Comparison of ENCODE assay signal across 1 cellular context in genomic region chr22:19432092-19432844, GRCh38.
A peak's percentile ranks its signal among the peaks of the same experiment; 100 is the strongest.
TF ChIP-seq lines count a peak whose summit lies in the region.

Gene MRPL40, plus strand, starts transcription at chr22:19432545. Its CDS starts 10 bp downstream, at chr22:19432555.

TF ChIP-seq in SK-N-SH, 30 proteins besides CTCF, POLR2A, EP300 and RAD21 (continued from another document):
- TF ChIP-seq USF2 (IDR thresholded peaks at IDR 0.05; ENCODE audit: borderline replicate concordance, low read depth, low read length) (no peak), FOXJ3 (CRISPR knock-in tag; IDR thresholded peaks at IDR 0.05) (peak; percentile 76; the same call in 1 of the 2 replicates), POLR2AphosphoS5 (IDR thresholded peaks at IDR 0.05; ENCODE audit: low read depth, low read length) (peak; percentile 94), ELF1 (IDR thresholded peaks at IDR 0.05) (peak; percentile 80), YY1 (IDR thresholded peaks at IDR 0.05; ENCODE audit: low read depth) (peak; percentile 90), MAX (IDR thresholded peaks at IDR 0.05; ENCODE audit: low read depth) (peak; percentile 90), FOXM1 (IDR thresholded peaks at IDR 0.05; ENCODE audit: low read depth) (no peak), MXI1 (IDR thresholded peaks at IDR 0.05; ENCODE audit: low read depth, low read length) (peak; percentile 98), SIN3A (IDR thresholded peaks at IDR 0.05; ENCODE audit: borderline replicate concordance, low read depth, low read length) (peak; percentile 91), GATA2 (CRISPR knock-in tag; IDR thresholded peaks at IDR 0.05) (peak; percentile 30; the same call in 1 of the 2 replicates), RCOR1 (IDR thresholded peaks at IDR 0.05; ENCODE audit: low read length) (peak; percentile 53; the same call in 1 of the 2 replicates), EZH2phosphoT487 (IDR thresholded peaks at IDR 0.05; ENCODE audit: borderline replicate concordance, low read depth) (no peak), USF1 (IDR thresholded peaks at IDR 0.05; ENCODE audit: borderline replicate concordance, low read depth) (peak; percentile 68; the same call in 1 of the 2 replicates), REST (IDR thresholded peaks at IDR 0.05; ENCODE audit: low read depth, low read length) (peak; percentile 68), MEF2A (IDR thresholded peaks at IDR 0.05; ENCODE audit: borderline replicate concordance, low read depth) (no peak), RXRA (IDR thresholded peaks at IDR 0.05; ENCODE audit: borderline replicate concordance, low read depth) (no peak), GABPA (IDR thresholded peaks at IDR 0.05; ENCODE audit: low read depth) (peak; percentile 90), SMC3 (IDR thresholded peaks at IDR 0.05; ENCODE audit: low read depth, low read length) (no peak), TAF1 (IDR thresholded peaks at IDR 0.05; ENCODE audit: borderline replicate concordance, low read depth, low read length) (peak; percentile 96)
TF ChIP-seq in SK-N-SH: peak in this region for 17.
